ENCODE assay signal across 7 cellular contexts in the genomic region with DNA sequence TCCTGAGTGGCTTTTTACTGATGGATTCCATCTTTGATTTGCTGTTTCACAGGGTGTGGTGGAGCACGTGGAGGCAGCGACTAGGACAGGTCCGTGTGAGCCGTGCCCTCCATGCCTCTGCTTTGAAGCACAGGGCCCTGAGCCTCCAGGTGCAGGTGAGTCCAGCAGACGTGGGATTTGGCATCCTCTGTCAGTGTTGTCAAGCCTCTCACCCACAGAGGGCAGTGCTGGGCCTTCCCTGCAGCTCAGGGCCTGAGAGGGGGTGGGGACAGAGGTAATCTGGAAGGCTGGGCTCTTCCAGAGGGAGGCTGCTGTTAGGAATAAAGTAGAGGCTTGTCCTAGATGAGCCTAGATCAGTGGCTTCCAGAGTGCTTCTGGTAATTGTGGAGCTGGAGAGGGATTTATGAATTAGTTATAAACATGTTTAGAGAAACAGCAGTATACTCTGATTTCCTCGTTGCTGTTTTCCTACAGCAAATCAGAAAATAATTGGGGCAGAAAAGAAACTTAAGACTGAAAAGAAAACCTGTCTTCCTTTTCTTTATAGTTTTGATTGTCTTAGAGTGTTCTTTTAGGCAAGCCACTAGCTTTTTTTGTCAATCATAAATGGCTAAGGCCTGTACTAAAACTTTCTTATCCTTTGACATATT.
DNase-seq lines count a peak whose midpoint lies in the region; ATAC-seq and TF ChIP-seq lines count a peak whose summit lies in the region.

No MANE protein-coding gene starts in this region.

- no peaks in the 10 kb centered on the region for H3K27me3 ChIP-seq in brain microvascular endothelial cell (replicated peaks)
- H3K27me3 ChIP-seq in iPS DF 6.9 (ENCODE audit: control insufficient read depth, insufficient read depth, low read length), result no peaks in the 10 kb centered on the region

- TF ChIP-seq CTCF in GM12872 (IDR thresholded peaks at IDR 0.05; ENCODE audit: insufficient read depth, low read depth, low read length) (peak; percentile 82), brain microvascular endothelial cell (IDR thresholded peaks at IDR 0.05; ENCODE audit: low read depth, low read length, missing control alignments) (peak; percentile 96)

- ATAC-seq in GM18867 (IDR thresholded peaks at IDR 0.05; ENCODE audit: unreplicated experiment), result no peak

- H3K27ac ChIP-seq in brain microvascular endothelial cell, result peak overlapping the region; percentile 4
- H3K27ac ChIP-seq in iPS DF 6.9 (ENCODE audit: low read length), result no peak overlapping the region

- H3K9me3 ChIP-seq in iPS DF 6.9 (ENCODE audit: control insufficient read depth, insufficient read depth, low read length), result no peaks in the 10 kb centered on the region

- no peak overlapping the region for H3K4me3 ChIP-seq in brain microvascular endothelial cell (ENCODE audit: low read depth, low read length)
- H3K4me3 ChIP-seq in iPS DF 6.9 (ENCODE audit: low read length), result no peak overlapping the region

- H3K36me3 ChIP-seq in brain microvascular endothelial cell (replicated peaks), result no peaks in the 10 kb centered on the region
- H3K36me3 ChIP-seq in iPS DF 6.9 (ENCODE audit: control insufficient read depth, insufficient read depth, low read length), result no peaks in the 10 kb centered on the region

- H3K4me1 ChIP-seq in iPS DF 6.9 (ENCODE audit: control insufficient read depth, insufficient read depth, low read length), result no peaks in the 10 kb centered on the region

- DNase-seq in NCI-H1694 treated with DMSO at 0.1 percent for 48 hours (lab: John Stamatoyannopoulos, UW), result peak; percentile 51
- peak; percentile 5 for DNase-seq in T-helper 9 cell
- peak; percentile 78 for DNase-seq in brain microvascular endothelial cell
- DNase-seq in iPS DF 6.9 (ENCODE audit: low read depth, low spot score), result peak; percentile 75
- DNase-seq in smooth muscle cell of the brain vasculature (ENCODE audit: low read depth, low spot score), result peak; percentile 55

- WGBS in iPS DF 6.9 (ENCODE audit: insufficient coverage, insufficient read length), result no CpG with 5 or more reads among the region's 6 CpGs

- in situ Hi-C loops in brain microvascular endothelial cell (cut with HindIII; ENCODE audit: low pct_ligation_motif_present, low sequenced_read_pairs), result no loop called here

Comparison
In these comparisons a context has a peak if more than half of its experiments do, and no peak if none do; other contexts are left out.
1. DNase-seq: peak in every context shown above with its lines; median percentile 78 in brain microvascular endothelial cell; 75 in iPS DF 6.9; 55 in smooth muscle cell of the brain vasculature; 51 in NCI-H1694 treated with DMSO at 0.1 percent for 48 hours; 5 in T-helper 9 cell.